In the genomic region with DNA sequence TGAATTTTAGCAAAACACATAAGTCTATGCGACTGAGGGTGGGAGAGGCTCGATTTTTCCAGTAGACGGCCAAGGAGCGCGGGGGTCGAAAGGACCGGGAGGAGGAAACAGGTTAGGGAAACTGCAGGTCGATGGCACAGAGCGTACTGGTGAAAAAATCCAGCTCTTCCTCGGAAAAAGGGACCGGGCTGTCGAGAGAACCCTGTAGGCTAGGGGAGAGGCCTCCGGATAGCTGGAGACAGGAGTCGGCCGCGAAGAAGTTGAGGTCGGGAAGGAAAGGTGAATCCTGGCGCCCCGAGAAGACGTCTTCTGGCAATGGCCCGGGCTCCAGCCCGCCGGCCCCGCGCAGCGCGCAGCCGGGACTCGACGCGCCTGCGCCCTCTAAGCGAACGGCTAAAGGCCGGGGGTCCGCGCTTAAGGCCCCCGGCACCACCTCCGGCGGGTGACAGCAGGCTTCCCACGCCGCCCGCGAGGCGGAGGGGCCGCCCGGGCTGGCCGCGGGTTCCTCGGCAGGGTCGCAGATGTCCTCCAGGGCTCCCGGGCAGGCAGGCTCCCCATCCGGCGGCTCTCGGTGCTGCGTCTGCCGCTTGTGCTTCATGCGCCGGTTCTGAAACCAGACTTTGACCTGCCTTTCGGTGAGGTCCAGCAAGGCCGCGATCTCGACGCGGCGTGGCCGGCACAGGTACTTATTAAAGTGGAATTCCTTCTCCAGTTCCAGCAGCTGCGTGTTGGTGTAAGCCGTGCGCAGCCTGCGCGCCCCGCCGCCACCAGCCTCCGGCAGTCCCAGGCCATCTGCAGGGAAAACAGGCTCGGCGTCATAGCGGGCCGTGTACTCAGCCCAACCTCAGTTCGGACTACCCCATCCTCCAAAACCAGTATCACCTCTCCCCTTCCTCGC, we compare ENCODE assay signal across 9 cellular contexts. TPM values are rescaled to one million over a fixed set of nuclear protein-coding genes. Genes with fewer than 3 reads are reported as not detected.
DNase-seq lines count a peak whose midpoint lies in the region; ATAC-seq and TF ChIP-seq lines count a peak whose summit lies in the region.
"Had no signal": no experiment of that assay in that cellular context is flagged by ENCODE, and none has a peak within 500 bp of the region (broad histone marks: within the 10 kb centered on the region; RNA-seq: fewer than 3 reads in every experiment).

No MANE protein-coding gene starts in this region.

- DNase-seq in HPDE6-E6E7 (ENCODE audit: extremely low spot score) (peak; percentile 59), lower leg skin (ENCODE audit: low spot score in 2 of 2) (peak in 1 of 2 donors; percentile 94), hippocampal formation (lab: John Stamatoyannopoulos, UW) (no peak)
- DNase-seq in activated CD4-positive, CD25-positive, alpha-beta regulatory T cell treated with anti-CD3 and anti-CD28 coated beads, Interleukin-2, amount 50 U/mL, for 72 hours = peak; percentile 68
- DNase-seq in stimulated activated effector memory CD8-positive, alpha-beta T cell treated with anti-CD3 and anti-CD28 coated beads, Interleukin-12 subunit alpha, Interleukin-12 subunit beta, amount 100 ng/mL, for 72 hours (ENCODE audit: low spot score in 2 of 2) = peak; percentile 39 to 84

- no peak for TF ChIP-seq CTCF in lower leg skin (IDR thresholded peaks at IDR 0.05)

- no peak for TF ChIP-seq POLR2A in lower leg skin (IDR thresholded peaks at IDR 0.05)

- peaks cover 59% of the 10 kb centered on the region for H3K4me1 Mint-ChIP-seq in dendritic cell treated with granulocyte-macrophage colony-stimulating factor and Interleukin-4, amounts not matched to agents 40 ng/mL and 50 ng/mL, for 4 days (ENCODE audit: low read depth)
- H3K4me1 Mint-ChIP-seq in stimulated activated effector memory CD8-positive, alpha-beta T cell treated with anti-CD3 and anti-CD28 coated beads, Interleukin-12 subunit alpha, Interleukin-12 subunit beta, amount 100 ng/mL, for 72 hours = peaks cover 24% of the 10 kb centered on the region

- H3K4me3 ChIP-seq in lower leg skin (ENCODE audit: low read depth, poor library complexity, severe bottlenecking) = peak overlapping the region; percentile 54

- H3K27me3 Mint-ChIP-seq in dendritic cell treated with granulocyte-macrophage colony-stimulating factor and Interleukin-4, amounts not matched to agents 40 ng/mL and 50 ng/mL, for 4 days = peaks cover 82% of the 10 kb centered on the region

- 1% methylated on average over 60 to 77 of the region's 81 CpGs for WGBS in lower leg skin, 2 donors

- intact Hi-C loops in dendritic cell treated with granulocyte-macrophage colony-stimulating factor and Interleukin-4, amounts not matched to agents 40 ng/mL and 50 ng/mL, for 4 days (cut with micrococcal nuclease) = loop anchor here (10.0 kb wide), 1 partner anchor 48 kb away; no protein-coding TSS in a partner anchor
- intact Hi-C loops in lower leg skin (cut with DNase I; ENCODE audit: low total_unique reads) = no loop called here

- H3K27ac Mint-ChIP-seq in dendritic cell treated with granulocyte-macrophage colony-stimulating factor and Interleukin-4, amounts not matched to agents 40 ng/mL and 50 ng/mL, for 4 days = peak overlapping the region; percentile 86
- H3K27ac Mint-ChIP-seq in stimulated activated effector memory CD8-positive, alpha-beta T cell treated with anti-CD3 and anti-CD28 coated beads, Interleukin-12 subunit alpha, Interleukin-12 subunit beta, amount 100 ng/mL, for 72 hours = peak overlapping the region; percentile 97

- peak overlapping the region; percentile 81 for H3K4me3 Mint-ChIP-seq in dendritic cell treated with granulocyte-macrophage colony-stimulating factor and Interleukin-4, amounts not matched to agents 40 ng/mL and 50 ng/mL, for 4 days
- peak overlapping the region; percentile 78 for H3K4me3 Mint-ChIP-seq in stimulated activated effector memory CD8-positive, alpha-beta T cell treated with anti-CD3 and anti-CD28 coated beads, Interleukin-12 subunit alpha, Interleukin-12 subunit beta, amount 100 ng/mL, for 72 hours

- peaks cover 20% of the 10 kb centered on the region for H3K36me3 Mint-ChIP-seq in dendritic cell treated with granulocyte-macrophage colony-stimulating factor and Interleukin-4, amounts not matched to agents 40 ng/mL and 50 ng/mL, for 4 days (ENCODE audit: low read depth)
- peaks cover 6% of the 10 kb centered on the region for H3K36me3 Mint-ChIP-seq in stimulated activated effector memory CD8-positive, alpha-beta T cell treated with anti-CD3 and anti-CD28 coated beads, Interleukin-12 subunit alpha, Interleukin-12 subunit beta, amount 100 ng/mL, for 72 hours

- peak; percentile 36 for ATAC-seq in GM18520 (IDR thresholded peaks at IDR 0.05; ENCODE audit: unreplicated experiment)
- peak; percentile 79 for ATAC-seq in stimulated activated effector memory CD8-positive, alpha-beta T cell treated with anti-CD3 and anti-CD28 coated beads, Interleukin-12 subunit alpha, Interleukin-12 subunit beta, amount 100 ng/mL, for 72 hours
- ATAC-seq in HG03457 (IDR thresholded peaks at IDR 0.05; ENCODE audit: unreplicated experiment) = no peak

- no peaks in the 10 kb centered on the region for H3K9me3 Mint-ChIP-seq in dendritic cell treated with granulocyte-macrophage colony-stimulating factor and Interleukin-4, amounts not matched to agents 40 ng/mL and 50 ng/mL, for 4 days
- H3K9me3 Mint-ChIP-seq in stimulated activated effector memory CD8-positive, alpha-beta T cell treated with anti-CD3 and anti-CD28 coated beads, Interleukin-12 subunit alpha, Interleukin-12 subunit beta, amount 100 ng/mL, for 72 hours = no peaks in the 10 kb centered on the region

RNA-seq across cellular contexts. Expression of gene HOXB2, which starts 1.7 kb away (rescaled TPM):
- 10 to 100 TPM in 3 of 4 donors, 1 to 10 TPM in 1; 5.8 to 34.9 (median 20.9) TPM for total RNA-seq in lower leg skin

RNA-seq across cellular contexts. Expression of gene HOXB1, which starts 12.4 kb away (rescaled TPM):
- total RNA-seq in lower leg skin = under 1 TPM in 2 of 4 donors, not detected in 2; 0.19 to 0.52 TPM
- total RNA-seq: glomerular endothelial cell had no signal

RNA-seq across cellular contexts. Expression of gene HOXB4, which starts 34.9 kb away (rescaled TPM):
- total RNA-seq in lower leg skin = 1 to 10 TPM in 2 of 4 donors, under 1 TPM in 2; 0.42 to 2.9 (median 1.4) TPM

RNA-seq across cellular contexts. Expression of gene HOXB3, which starts 46.8 kb away (rescaled TPM):
- 10 to 100 TPM in 1 of 4 donors, 1 to 10 TPM in 2, under 1 TPM in 1; 0.97 to 14.1 (median 3.9) TPM for total RNA-seq in lower leg skin

RNA-seq across cellular contexts. Expression of gene HOXB5, which starts 50.4 kb away (rescaled TPM):
- total RNA-seq in lower leg skin = under 1 TPM in 2 of 4 donors, not detected in 2; 0.15 to 0.55 TPM

Comparison
In these comparisons a context has a peak if more than half of its experiments do, and no peak if none do; other contexts are left out.
1. DNase-seq: peak in HPDE6-E6E7 (single experiment), activated CD4-positive, CD25-positive, alpha-beta regulatory T cell treated with anti-CD3 and anti-CD28 coated beads, Interleukin-2, amount 50 U/mL, for 72 hours (single experiment) and stimulated activated effector memory CD8-positive, alpha-beta T cell treated with anti-CD3 and anti-CD28 coated beads, Interleukin-12 subunit alpha, Interleukin-12 subunit beta, amount 100 ng/mL, for 72 hours (2 of 2); none in hippocampal formation (0 of 2).